Comparison of ENCODE assay signal across 1 cellular context in genomic region chr12:80794506-80794905, GRCh38.
TF ChIP-seq lines count a peak whose summit lies in the region.

No MANE protein-coding gene starts in this region.

TF ChIP-seq in IMR-90, 13 proteins besides CTCF, POLR2A, EP300 and RAD21 (continued from another document):
- TF ChIP-seq RFX5 (IDR thresholded peaks at IDR 0.05; ENCODE audit: low read depth, low read length) (no peak), MXI1 (IDR thresholded peaks at IDR 0.05; ENCODE audit: borderline replicate concordance, low read depth, low read length) (no peak), RCOR1 (IDR thresholded peaks at IDR 0.05; ENCODE audit: insufficient replicate concordance, low read length) (no peak), MAZ (IDR thresholded peaks at IDR 0.05; ENCODE audit: borderline replicate concordance, low read depth, low read length) (no peak), SMC3 (IDR thresholded peaks at IDR 0.05; ENCODE audit: low read depth, low read length) (no peak), USF2 (IDR thresholded peaks at IDR 0.05; ENCODE audit: low read depth, low read length) (no peak)
